In genomic region chr5:172144291-172144815, GRCh38 we compare ENCODE assay signal across 9 cellular contexts. TPM values are rescaled to one million over a fixed set of nuclear protein-coding genes. Genes with fewer than 3 reads are reported as not detected.
DNase-seq lines count a peak whose midpoint lies in the region; ATAC-seq lines count a peak whose summit lies in the region.
"Had no signal": no experiment of that assay in that cellular context is flagged by ENCODE, and none has a peak within 500 bp of the region (broad histone marks: within the 10 kb centered on the region; RNA-seq: fewer than 3 reads in every experiment).

No MANE protein-coding gene starts in this region.

- no peak overlapping the region for H3K4me3 ChIP-seq in HAP-1
- H3K4me3 ChIP-seq in MG63: no peak overlapping the region

- no peaks in the 10 kb centered on the region for H3K36me3 ChIP-seq in HAP-1 (replicated peaks)
- H3K36me3 ChIP-seq in MG63: no peaks in the 10 kb centered on the region

- peak overlapping the region; percentile 38 for H3K27ac ChIP-seq in angular gyrus (ENCODE audit: low read depth, low read length)

- no peaks in the 10 kb centered on the region for H3K4me1 ChIP-seq in HAP-1

- H3K9me3 ChIP-seq in HAP-1 (no peaks in the 10 kb centered on the region), MG63 (no peaks in the 10 kb centered on the region)

- peak; percentile 61 for ATAC-seq in HG02623 (IDR thresholded peaks at IDR 0.05; ENCODE audit: unreplicated experiment)
- ATAC-seq: Panc1 had no signal

- in situ Hi-C loops in HAP-1 (cut with MboI; ENCODE audit: low sequenced_read_pairs): no loop called here

- H3K27me3 ChIP-seq in HAP-1 (ENCODE audit: low read depth) (no peaks in the 10 kb centered on the region), MG63 (no peaks in the 10 kb centered on the region)

- DNase-seq in ELF-1 (ENCODE audit: low read depth, low spot score) (peak; percentile 90), myocyte (ENCODE audit: low read depth) (peak; percentile 28), HAP-1 (ENCODE audit: low spot score in 2 of 2) (no peak), MG63 (no peak), 8988T (no peak), HPDE6-E6E7 (ENCODE audit: extremely low spot score) (no peak)

RNA-seq across cellular contexts. Expression of gene STK10, which starts 43.7 kb away (rescaled TPM):
- 22.3 and 23.2 TPM in 2 replicates for total RNA-seq in myocyte
- 23.2 TPM for polyA plus RNA-seq in myocyte (2012)
- 8.0 and 8.4 TPM in 2 replicates for total RNA-seq in MG63 (2014; rRNA removed; shearing (Covaris generic); ENCODE audit: low replicate concordance)

RNA-seq across cellular contexts. Expression of gene EFCAB9, which starts 49.6 kb away (rescaled TPM):
- not detected in 2 replicates for total RNA-seq in myocyte
- not detected for polyA plus RNA-seq in myocyte (2012)
- not detected in 2 replicates for total RNA-seq in MG63 (2014; rRNA removed; shearing (Covaris generic); ENCODE audit: low replicate concordance)

Comparison
In these comparisons a context has a peak if more than half of its experiments do, and no peak if none do; other contexts are left out.
1. DNase-seq: peak in ELF-1 (single experiment) and myocyte (single experiment); none in HAP-1 (0 of 2), MG63 (single experiment), 8988T (single experiment) and HPDE6-E6E7 (single experiment).